7 cellular contexts compared by ENCODE assay signal in genomic region chr18:69804776-69805501, GRCh38.
"Had no signal": no experiment of that assay in that cellular context is flagged by ENCODE, and none has a peak within 500 bp of the region (broad histone marks: within the 10 kb centered on the region; RNA-seq: fewer than 3 reads in every experiment).

No MANE protein-coding gene starts in this region.

- ATAC-seq: GM23338, HCT116, HepG2 had no signal

- H3K4me3 Mint-ChIP-seq: GM23338, H9, HFFc6, IgD-negative memory B cell had no signal

- H2AFZ ChIP-seq: GM23338 had no signal

- H3K27ac Mint-ChIP-seq: GM23338, H9, HFFc6, IgD-negative memory B cell had no signal

- H3K27ac ChIP-seq: HL-60 had no signal

- H3K4me2 ChIP-seq: GM23338 had no signal

- DNase-seq: H9, HFFc6 had no signal

- H3K4me3 ChIP-seq: GM23338 had no signal

- H3K27me3 Mint-ChIP-seq: IgD-negative memory B cell had no signal

- H3K9me3 Mint-ChIP-seq: GM23338, HFFc6 had no signal

- H3K4me1 Mint-ChIP-seq: GM23338, H9, IgD-negative memory B cell had no signal
